In genomic region chr4:140049024-140049923, GRCh38 we compare ENCODE assay signal across 8 cellular contexts.
A peak's percentile ranks its signal among the peaks of the same experiment; 100 is the strongest.
DNase-seq lines count a peak whose midpoint lies in the region; ATAC-seq and TF ChIP-seq lines count a peak whose summit lies in the region.

No MANE protein-coding gene starts in this region.

- H3K27ac Mint-ChIP-seq in T-cell (peak overlapping the region; percentile 79 to 81), MCF 10A (ENCODE audit: low read depth, unreplicated experiment) (peak overlapping the region; percentile 24)

- peak; percentile 25 for DNase-seq in activated gamma-delta T cell treated with Interleukin-2 at 50 U/mL for 16 hours
- DNase-seq in activated gamma-delta T cell (lab: John Stamatoyannopoulos, UW) = no peak
- DNase-seq in NCI-H1105 treated with DMSO at 0.1 percent for 48 hours (lab: John Stamatoyannopoulos, UW) = peak; percentile 93
- DNase-seq in T-cell = peak; percentile 23 to 68 (median 46)
- DNase-seq in MCF 10A (ENCODE audit: unreplicated experiment) = peak; percentile 27
- peak; percentile 63 for DNase-seq in iPS DF 6.9 (ENCODE audit: low read depth, low spot score)
- peak; percentile 80 for DNase-seq in retina

- no peak overlapping the region for H3K4me3 ChIP-seq in iPS DF 6.9 (ENCODE audit: low read length)

- ATAC-seq in T-cell (replicated peaks in 1 of 4) = peak; percentile 89 to 97 (median 95)
- ATAC-seq in HG03045 (IDR thresholded peaks at IDR 0.05; ENCODE audit: unreplicated experiment) = no peak

- H3K4me1 Mint-ChIP-seq in T-cell = peaks cover 30 to 50% (median 31%) of the 10 kb centered on the region in 3 donors
- H3K4me1 Mint-ChIP-seq in MCF 10A (ENCODE audit: insufficient read depth, unreplicated experiment) = peaks cover 13% of the 10 kb centered on the region

- H3K36me3 ChIP-seq in iPS DF 6.9 (ENCODE audit: control insufficient read depth, insufficient read depth, low read length) = no peaks in the 10 kb centered on the region

- BruUV-seq in MCF 10A (replicated peaks; lab: Mats Ljungman, UMichigan) = no TSS peak

- H3K9me3 Mint-ChIP-seq in T-cell (no peaks in the 10 kb centered on the region), MCF 10A (ENCODE audit: unreplicated experiment) (no peaks in the 10 kb centered on the region)

- H3K36me3 Mint-ChIP-seq in T-cell (no peaks in the 10 kb centered on the region), MCF 10A (ENCODE audit: insufficient read depth, unreplicated experiment) (no peaks in the 10 kb centered on the region)

- POLR2A ChIA-PET in T-cell (lab: Charles Lee) (interaction anchor here (0.7 to 1.0 kb wide), 3 partner anchors 21 to 324 kb away, joined by 3 to 4 read pairs (median 4); no protein-coding TSS in a partner anchor), MCF 10A (lab: Yijun Ruan, JAX) (interaction anchor here (0.5 to 1.7 kb wide), 5 partner anchors 8 to 309 kb away, joined by 3 to 5 read pairs (median 4); no protein-coding TSS in a partner anchor)

- intact Hi-C loops in MCF 10A (cut with micrococcal nuclease) = no loop called here

- no CpG with 5 or more reads among the region's 14 CpGs for WGBS in iPS DF 6.9 (ENCODE audit: insufficient coverage, insufficient read length)

- peak overlapping the region; percentile 68 to 76 (median 75) for H3K4me3 Mint-ChIP-seq in T-cell
- peak overlapping the region; percentile 34 for H3K4me3 Mint-ChIP-seq in MCF 10A (ENCODE audit: unreplicated experiment)

- H3K27me3 Mint-ChIP-seq in T-cell (no peaks in the 10 kb centered on the region), MCF 10A (ENCODE audit: insufficient read depth, unreplicated experiment) (no peaks in the 10 kb centered on the region)

- peaks cover 2% of the 10 kb centered on the region; the same call in 1 of the 2 replicates for H3K4me1 ChIP-seq in iPS DF 6.9 (ENCODE audit: control insufficient read depth, insufficient read depth, low read length)

- CTCF ChIA-PET in T-cell (lab: Charles Lee) (interaction anchor here (0.5 to 1.4 kb wide), 9 partner anchors 28 to 204 kb away, joined by 3 to 6 read pairs (median 3); no protein-coding TSS in a partner anchor), MCF 10A (lab: Yijun Ruan, JAX) (interaction anchor here (0.5 to 2.2 kb wide), 22 partner anchors 11 to 739 kb away, joined by 3 to 7 read pairs (median 3); partner anchors contain the start of gene SCOC)

- no peak overlapping the region for H3K27ac ChIP-seq in iPS DF 6.9 (ENCODE audit: low read length)

- no peaks in the 10 kb centered on the region for H3K9me3 ChIP-seq in iPS DF 6.9 (ENCODE audit: control insufficient read depth, insufficient read depth, low read length)

- no peaks in the 10 kb centered on the region for H3K27me3 ChIP-seq in iPS DF 6.9 (ENCODE audit: control insufficient read depth, insufficient read depth, low read length)

- no peak for TF ChIP-seq CTCF in MCF 10A (IDR thresholded peaks at IDR 0.05; ENCODE audit: unreplicated experiment)
